Comparison of ENCODE assay signal across 22 cellular contexts in the genomic region with DNA sequence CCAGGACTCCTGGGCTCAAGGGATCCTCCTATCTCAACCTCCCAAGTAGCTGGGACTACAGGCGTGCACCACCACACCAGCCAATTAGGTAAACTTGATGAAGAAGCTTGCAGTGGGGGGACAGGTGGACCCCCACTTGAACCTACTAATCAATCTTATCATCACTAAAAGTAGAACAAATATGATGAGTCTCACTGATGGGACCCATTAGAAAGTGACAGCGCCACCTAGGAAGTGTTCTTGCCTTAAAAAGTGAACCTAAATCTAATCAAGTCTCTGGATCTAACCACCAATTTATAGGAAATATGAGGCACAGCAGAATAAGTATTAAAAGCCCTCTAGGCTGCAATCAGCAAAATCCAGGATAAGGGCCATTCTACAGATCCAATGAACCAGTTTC.
A peak's percentile ranks its signal among the peaks of the same experiment; 100 is the strongest.
DNase-seq lines count a peak whose midpoint lies in the region; ATAC-seq, FAIRE-seq and TF ChIP-seq lines count a peak whose summit lies in the region.
"Had no signal": no experiment of that assay in that cellular context is flagged by ENCODE, and none has a peak within 500 bp of the region (broad histone marks: within the 10 kb centered on the region; RNA-seq: fewer than 3 reads in every experiment).

No MANE protein-coding gene starts in this region.

- H3K4me2 ChIP-seq in K562 (ENCODE audit: insufficient read depth, low read length) (no peak overlapping the region), osteoblast (ENCODE audit: insufficient read depth, low read length) (no peak overlapping the region)

- H3K27ac ChIP-seq in K562 (ENCODE audit: extremely low read depth, low read depth, low read length) (no peak overlapping the region), osteoblast (ENCODE audit: low read depth, low read length) (no peak overlapping the region), coronary artery (no peak overlapping the region)
- H3K27ac ChIP-seq: thyroid gland had no signal

- intact Hi-C loops in K562 (cut with micrococcal nuclease) = no loop called here

- peaks cover 7 to 16% of the 10 kb centered on the region in 2 experiments; a peak in 4 of 5 replicates for H3K27me3 ChIP-seq in K562 (ENCODE audit: control insufficient read depth in 2 of 2, insufficient read depth in 2 of 2, low read length in 2 of 2)
- H3K27me3 ChIP-seq in osteoblast (ENCODE audit: insufficient read depth, low read length) = peaks cover 2% of the 10 kb centered on the region

- no peak for TF ChIP-seq EP300 in K562 (IDR thresholded peaks at IDR 0.05; ENCODE audit: low read length)

- CTCF ChIA-PET in K562 (lab: Yijun Ruan, JAX; ENCODE audit: low intra/inter-chr PET ratio) = no interaction called here

- ATAC-seq in K562 (no peak), GM19351 (IDR thresholded peaks at IDR 0.05; ENCODE audit: unreplicated experiment) (no peak)
- ATAC-seq: right cardiac atrium had no signal

- H2AFZ ChIP-seq in K562 (ENCODE audit: low read depth, low read length) = no peak overlapping the region
- H2AFZ ChIP-seq in osteoblast (ENCODE audit: low read length) = no peak overlapping the region

- no peaks in the 10 kb centered on the region for H3K9me3 ChIP-seq in K562 (replicated peaks; ENCODE audit: control insufficient read depth, insufficient read depth, low read depth, low read length)
- no peaks in the 10 kb centered on the region for H3K9me3 ChIP-seq in osteoblast (ENCODE audit: low read depth, low read length)
- H3K9me3 ChIP-seq: thyroid gland had no signal

- H3K79me2 ChIP-seq in K562 (ENCODE audit: control insufficient read depth, insufficient read depth, low read length) (no peaks in the 10 kb centered on the region), osteoblast (ENCODE audit: insufficient read depth, low read length) (no peaks in the 10 kb centered on the region)

- H3K36me3 ChIP-seq in K562 (ENCODE audit: control insufficient read depth, insufficient read depth, low read length) = no peaks in the 10 kb centered on the region
- no peaks in the 10 kb centered on the region for H3K36me3 ChIP-seq in osteoblast (ENCODE audit: insufficient read depth, low read length)
- H3K36me3 ChIP-seq: thyroid gland had no signal

- POLR2A ChIA-PET in K562 (lab: Yijun Ruan, JAX) = no interaction called here

- 14% methylated on average over 2 of the region's 2 CpGs for WGBS in K562 (ENCODE audit: insufficient coverage, low coverage, missing lambda C conversion rate)

- peaks cover 0 to 11% of the 10 kb centered on the region in 2 experiments; a peak in 2 of 5 replicates for H3K4me1 ChIP-seq in K562 (replicated peaks in 1 of 2; ENCODE audit: control insufficient read depth in 2 of 2, insufficient read depth in 2 of 2, low read length in 2 of 2)
- H3K4me1 ChIP-seq in osteoblast (ENCODE audit: insufficient read depth, low read length) = peaks cover 9% of the 10 kb centered on the region

- H3K9ac ChIP-seq in K562 (ENCODE audit: insufficient read depth in 1 of 2, low read depth in 2 of 2, low read length in 2 of 2) = no peak overlapping the region

- no peak for TF ChIP-seq POLR2A in K562 (conservative IDR thresholded peaks at IDR 0.05)

- in situ Hi-C loops in K562 (cut with MboI) = no loop called here

- H3K4me3 ChIP-seq in K562 = no peak overlapping the region
- H3K4me3 ChIP-seq in osteoblast (ENCODE audit: insufficient read depth, low read length) = no peak overlapping the region
- H3K4me3 ChIP-seq in coronary artery = no peak overlapping the region
- H3K4me3 ChIP-seq: thyroid gland had no signal

- TF ChIP-seq RAD21 in K562 (CRISPR knock-in tag; conservative IDR thresholded peaks at IDR 0.05 in 1 of 2, IDR thresholded peaks at IDR 0.05 in 1 of 2) = no peak

- TF ChIP-seq CTCF in K562 (IDR thresholded peaks at IDR 0.05 in 2 of 3, conservative IDR thresholded peaks at IDR 0.05 in 1 of 3; ENCODE audit: insufficient read depth in 2 of 3, low read depth in 1 of 3, low read length in 3 of 3) = peak in 2 of 3 experiments; percentile 5 to 17; a peak in 1 of 6 replicates
- peak; percentile 17 for TF ChIP-seq CTCF in osteoblast (IDR thresholded peaks at IDR 0.05; ENCODE audit: extremely low read depth, low read depth, low read length)
- no peak for TF ChIP-seq CTCF in coronary artery (IDR thresholded peaks at IDR 0.05)

- H3K9me1 ChIP-seq in K562 (ENCODE audit: control insufficient read depth, insufficient read depth, low read length) = no peaks in the 10 kb centered on the region

- H4K20me1 ChIP-seq in K562 (replicated peaks; ENCODE audit: control insufficient read depth, insufficient read depth, low read length) = no peaks in the 10 kb centered on the region
- H4K20me1 ChIP-seq in osteoblast (ENCODE audit: insufficient read depth, low read length) = no peaks in the 10 kb centered on the region

- no TSS peak for BruUV-seq in K562 (replicated peaks; lab: Mats Ljungman, UMichigan)

- DNase-seq in DMS53 (lab: John Stamatoyannopoulos, UW) (peak; percentile 22), DMS53 treated with DMSO at 0.1 percent for 48 hours (lab: John Stamatoyannopoulos, UW; ENCODE audit: unreplicated experiment) (no peak), Kasumi-1 (lab: John Stamatoyannopoulos, UW) (peak; percentile 8 to 16), K562 (ENCODE audit: extremely low read depth in 1 of 4, low spot score in 3 of 4) (no peak), osteoblast (ENCODE audit: insufficient read length, low spot score, missing footprints) (no peak), NCI-H226 (no peak), coronary artery (ENCODE audit: low spot score) (no peak)
- DNase-seq: activated CD4-positive, alpha-beta T cell treated with anti-CD3 and anti-CD28 coated beads, Interleukin-2, amount 50 U/mL, for 48 hours; C1 segment of cervical spinal cord; erythroblast; glutamatergic neuron; KG1; NCI-H1092; NCI-H69; right cardiac atrium; RPMI8226; stimulated activated naive CD4-positive, alpha-beta T cell; SW 1271; thyroid gland had no signal

- FAIRE-seq in K562 (lab: Jason Lieb, UNC) = no peak
- FAIRE-seq: GM18507, H54 had no signal

TF ChIP-seq in K562, 482 proteins besides CTCF, POLR2A, EP300 and RAD21 (continues in another document):
- no peak for TF ChIP-seq E2F3 (CRISPR knock-in tag; IDR thresholded peaks at IDR 0.05)
- TF ChIP-seq BRD4 (IDR thresholded peaks at IDR 0.05) = no peak
- TF ChIP-seq ZNF146 (CRISPR knock-in tag; IDR thresholded peaks at IDR 0.05; ENCODE audit: unreplicated experiment) = no peak
- TF ChIP-seq, protein P1, sequence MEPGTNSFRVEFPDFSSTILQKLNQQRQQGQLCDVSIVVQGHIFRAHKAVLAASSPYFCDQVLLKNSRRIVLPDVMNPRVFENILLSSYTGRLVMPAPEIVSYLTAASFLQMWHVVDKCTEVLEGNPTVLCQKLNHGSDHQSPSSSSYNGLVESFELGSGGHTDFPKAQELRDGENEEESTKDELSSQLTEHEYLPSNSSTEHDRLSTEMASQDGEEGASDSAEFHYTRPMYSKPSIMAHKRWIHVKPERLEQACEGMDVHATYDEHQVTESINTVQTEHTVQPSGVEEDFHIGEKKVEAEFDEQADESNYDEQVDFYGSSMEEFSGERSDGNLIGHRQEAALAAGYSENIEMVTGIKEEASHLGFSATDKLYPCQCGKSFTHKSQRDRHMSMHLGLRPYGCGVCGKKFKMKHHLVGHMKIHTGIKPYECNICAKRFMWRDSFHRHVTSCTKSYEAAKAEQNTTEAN (CRISPR knock-in tag; IDR thresholded peaks at IDR 0.05) = no peak
- no peak for TF ChIP-seq PTBP1 (IDR thresholded peaks at IDR 0.05; ENCODE audit: low read depth, low read length)
- TF ChIP-seq, protein P2, sequence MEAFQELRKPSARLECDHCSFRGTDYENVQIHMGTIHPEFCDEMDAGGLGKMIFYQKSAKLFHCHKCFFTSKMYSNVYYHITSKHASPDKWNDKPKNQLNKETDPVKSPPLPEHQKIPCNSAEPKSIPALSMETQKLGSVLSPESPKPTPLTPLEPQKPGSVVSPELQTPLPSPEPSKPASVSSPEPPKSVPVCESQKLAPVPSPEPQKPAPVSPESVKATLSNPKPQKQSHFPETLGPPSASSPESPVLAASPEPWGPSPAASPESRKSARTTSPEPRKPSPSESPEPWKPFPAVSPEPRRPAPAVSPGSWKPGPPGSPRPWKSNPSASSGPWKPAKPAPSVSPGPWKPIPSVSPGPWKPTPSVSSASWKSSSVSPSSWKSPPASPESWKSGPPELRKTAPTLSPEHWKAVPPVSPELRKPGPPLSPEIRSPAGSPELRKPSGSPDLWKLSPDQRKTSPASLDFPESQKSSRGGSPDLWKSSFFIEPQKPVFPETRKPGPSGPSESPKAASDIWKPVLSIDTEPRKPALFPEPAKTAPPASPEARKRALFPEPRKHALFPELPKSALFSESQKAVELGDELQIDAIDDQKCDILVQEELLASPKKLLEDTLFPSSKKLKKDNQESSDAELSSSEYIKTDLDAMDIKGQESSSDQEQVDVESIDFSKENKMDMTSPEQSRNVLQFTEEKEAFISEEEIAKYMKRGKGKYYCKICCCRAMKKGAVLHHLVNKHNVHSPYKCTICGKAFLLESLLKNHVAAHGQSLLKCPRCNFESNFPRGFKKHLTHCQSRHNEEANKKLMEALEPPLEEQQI (IDR thresholded peaks at IDR 0.05) = no peak
- TF ChIP-seq LEF1 (IDR thresholded peaks at IDR 0.05) = no peak
- TF ChIP-seq, protein P3, sequence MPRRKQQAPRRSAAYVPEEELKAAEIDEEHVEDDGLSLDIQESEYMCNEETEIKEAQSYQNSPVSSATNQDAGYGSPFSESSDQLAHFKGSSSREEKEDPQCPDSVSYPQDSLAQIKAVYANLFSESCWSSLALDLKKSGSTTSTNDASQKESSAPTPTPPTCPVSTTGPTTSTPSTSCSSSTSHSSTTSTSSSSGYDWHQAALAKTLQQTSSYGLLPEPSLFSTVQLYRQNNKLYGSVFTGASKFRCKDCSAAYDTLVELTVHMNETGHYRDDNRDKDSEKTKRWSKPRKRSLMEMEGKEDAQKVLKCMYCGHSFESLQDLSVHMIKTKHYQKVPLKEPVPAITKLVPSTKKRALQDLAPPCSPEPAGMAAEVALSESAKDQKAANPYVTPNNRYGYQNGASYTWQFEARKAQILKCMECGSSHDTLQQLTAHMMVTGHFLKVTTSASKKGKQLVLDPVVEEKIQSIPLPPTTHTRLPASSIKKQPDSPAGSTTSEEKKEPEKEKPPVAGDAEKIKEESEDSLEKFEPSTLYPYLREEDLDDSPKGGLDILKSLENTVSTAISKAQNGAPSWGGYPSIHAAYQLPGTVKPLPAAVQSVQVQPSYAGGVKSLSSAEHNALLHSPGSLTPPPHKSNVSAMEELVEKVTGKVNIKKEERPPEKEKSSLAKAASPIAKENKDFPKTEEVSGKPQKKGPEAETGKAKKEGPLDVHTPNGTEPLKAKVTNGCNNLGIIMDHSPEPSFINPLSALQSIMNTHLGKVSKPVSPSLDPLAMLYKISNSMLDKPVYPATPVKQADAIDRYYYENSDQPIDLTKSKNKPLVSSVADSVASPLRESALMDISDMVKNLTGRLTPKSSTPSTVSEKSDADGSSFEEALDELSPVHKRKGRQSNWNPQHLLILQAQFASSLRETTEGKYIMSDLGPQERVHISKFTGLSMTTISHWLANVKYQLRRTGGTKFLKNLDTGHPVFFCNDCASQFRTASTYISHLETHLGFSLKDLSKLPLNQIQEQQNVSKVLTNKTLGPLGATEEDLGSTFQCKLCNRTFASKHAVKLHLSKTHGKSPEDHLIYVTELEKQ (CRISPR knock-in tag; IDR thresholded peaks at IDR 0.05) = no peak
- TF ChIP-seq HMGN3 (IDR thresholded peaks at IDR 0.05; ENCODE audit: borderline replicate concordance, extremely low read depth, insufficient read length, low read depth, low read length) = no peak

Comparison
In these comparisons a context has a peak if more than half of its experiments do, and no peak if none do; other contexts are left out.
1. DNase-seq: peak in DMS53 (single experiment) and Kasumi-1 (2 of 2); none in DMS53 treated with DMSO at 0.1 percent for 48 hours (single experiment), K562 (0 of 4), osteoblast (single experiment), NCI-H226 (single experiment) and coronary artery (single experiment).